ENCODE assay signal across 8 cellular contexts in the genomic region with DNA sequence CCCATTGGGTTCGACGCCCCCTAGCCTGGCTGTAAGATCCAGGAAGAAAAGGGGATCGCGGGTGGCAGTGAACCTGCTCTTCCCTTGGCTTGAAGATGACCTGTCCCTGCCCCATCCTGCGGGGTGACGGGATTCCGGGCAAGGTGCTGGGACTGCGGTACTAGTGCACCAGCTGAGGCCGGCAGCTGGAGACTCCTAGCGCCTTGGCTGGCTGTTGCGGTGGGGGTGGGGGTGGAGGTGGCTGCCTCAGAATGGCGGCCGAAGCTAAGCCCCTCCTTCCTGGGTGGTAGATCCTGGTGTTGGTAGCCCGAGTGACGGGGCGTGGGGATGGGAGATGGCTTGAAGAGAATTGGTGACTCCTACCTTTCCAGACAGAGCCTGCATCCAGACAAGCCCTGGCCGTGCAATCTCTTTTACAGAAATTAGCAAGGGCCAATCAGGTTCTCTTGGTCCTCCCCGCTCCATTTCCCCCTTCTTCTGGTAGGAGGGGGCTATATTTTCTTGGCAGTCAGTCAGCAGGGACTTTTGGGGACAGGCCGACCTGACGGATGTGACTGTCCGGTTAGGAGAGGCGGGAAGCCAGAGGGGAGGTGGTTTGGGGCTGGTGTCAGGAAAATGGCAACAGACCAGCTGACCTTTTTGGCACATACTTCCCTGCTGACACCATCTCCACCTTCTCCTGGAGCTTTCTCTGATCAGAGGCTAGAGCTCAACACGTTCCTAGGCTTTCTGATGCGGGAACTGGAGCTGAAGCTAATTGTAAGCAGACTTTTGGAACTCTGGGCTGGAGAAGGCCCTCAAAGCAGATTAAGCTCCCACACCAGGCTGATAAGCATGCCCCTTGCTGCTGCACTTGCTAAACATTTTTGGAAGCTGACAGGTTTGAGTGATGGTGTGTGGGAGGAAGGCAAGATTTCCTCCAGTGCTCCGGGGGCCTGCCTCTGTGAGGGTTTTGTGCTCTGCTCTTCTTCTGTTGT. TPM values are rescaled to one million over a fixed set of nuclear protein-coding genes. Genes with fewer than 3 reads are reported as not detected.
A peak's percentile ranks its signal among the peaks of the same experiment; 100 is the strongest.
DNase-seq lines count a peak whose midpoint lies in the region; ATAC-seq lines count a peak whose summit lies in the region.

No MANE protein-coding gene starts in this region.

- no peaks in the 10 kb centered on the region for H3K36me3 Mint-ChIP-seq in activated T-cell treated with anti-CD3 and anti-CD28 coated beads, Interleukin-2, amount 50 U/mL, for 72 hours (ENCODE audit: insufficient read depth in 2 of 2)

- no peaks in the 10 kb centered on the region for H3K9me3 Mint-ChIP-seq in activated T-cell treated with anti-CD3 and anti-CD28 coated beads, Interleukin-2, amount 50 U/mL, for 72 hours

- H3K27me3 Mint-ChIP-seq in activated T-cell treated with anti-CD3 and anti-CD28 coated beads, Interleukin-2, amount 50 U/mL, for 72 hours (ENCODE audit: low read depth), result peaks cover 58% of the 10 kb centered on the region

- intact Hi-C loops in Right ventricle myocardium superior (cut with DNase I) (no loop called here), posterior cingulate gyrus (cut with DNase I) (loop anchor here (5.0 kb wide), 1 partner anchor 47 kb away; no protein-coding TSS in a partner anchor)

- peaks cover 19% of the 10 kb centered on the region for H3K4me1 Mint-ChIP-seq in activated T-cell treated with anti-CD3 and anti-CD28 coated beads, Interleukin-2, amount 50 U/mL, for 72 hours (ENCODE audit: low read depth)

- ATAC-seq in activated T-cell treated with anti-CD3 and anti-CD28 coated beads, Interleukin-2, amount 50 U/mL, for 72 hours (replicated peaks in 1 of 2), result no peak
- ATAC-seq in Right ventricle myocardium superior (ENCODE audit: poor library complexity) (peak; percentile 35), GM18867 (IDR thresholded peaks at IDR 0.05; ENCODE audit: unreplicated experiment) (no peak), HG03354 (IDR thresholded peaks at IDR 0.05; ENCODE audit: poor library complexity, severe bottlenecking, unreplicated experiment) (no peak)

- H3K4me3 Mint-ChIP-seq in activated T-cell treated with anti-CD3 and anti-CD28 coated beads, Interleukin-2, amount 50 U/mL, for 72 hours, result peak overlapping the region; percentile 84 to 96

- peak; percentile 60 for DNase-seq in NCI-H146 (lab: John Stamatoyannopoulos, UW)
- DNase-seq in NCI-H146 treated with DMSO at 0.1 percent for 48 hours (lab: John Stamatoyannopoulos, UW; ENCODE audit: unreplicated experiment), result no peak
- no peak for DNase-seq in activated T-cell treated with anti-CD3 and anti-CD28 coated beads, Interleukin-2, amount 50 U/mL, for 72 hours
- peak; percentile 52 for DNase-seq in Right ventricle myocardium superior
- DNase-seq in posterior cingulate gyrus, result peak in 8 of 10 donors; percentile 36 to 91 (median 68)
- DNase-seq in stimulated activated naive CD4-positive, alpha-beta T cell treated with Interleukin-2 at 50 U/mL for 16 hours (lab: John Stamatoyannopoulos, UW), result no peak

- no peak overlapping the region for H3K27ac Mint-ChIP-seq in activated T-cell treated with anti-CD3 and anti-CD28 coated beads, Interleukin-2, amount 50 U/mL, for 72 hours

RNA-seq across cellular contexts. Expression of a gene that starts 2.0 kb away (rescaled TPM):
- total RNA-seq in activated T-cell treated with anti-CD3 and anti-CD28 coated beads, Interleukin-2, amount 50 U/mL, for 72 hours, result 1 to 10 TPM; 1.8 to 2.0 TPM
- 10.5 TPM for total RNA-seq in Right ventricle myocardium superior

Comparison
In these comparisons a context has a peak if more than half of its experiments do, and no peak if none do; other contexts are left out.
1. DNase-seq: peak in NCI-H146 (single experiment), Right ventricle myocardium superior (single experiment) and posterior cingulate gyrus (8 of 10); none in NCI-H146 treated with DMSO at 0.1 percent for 48 hours (single experiment), activated T-cell treated with anti-CD3 and anti-CD28 coated beads, Interleukin-2, amount 50 U/mL, for 72 hours (0 of 2) and stimulated activated naive CD4-positive, alpha-beta T cell treated with Interleukin-2 at 50 U/mL for 16 hours (single experiment).